8 cellular contexts compared by ENCODE assay signal in the genomic region with DNA sequence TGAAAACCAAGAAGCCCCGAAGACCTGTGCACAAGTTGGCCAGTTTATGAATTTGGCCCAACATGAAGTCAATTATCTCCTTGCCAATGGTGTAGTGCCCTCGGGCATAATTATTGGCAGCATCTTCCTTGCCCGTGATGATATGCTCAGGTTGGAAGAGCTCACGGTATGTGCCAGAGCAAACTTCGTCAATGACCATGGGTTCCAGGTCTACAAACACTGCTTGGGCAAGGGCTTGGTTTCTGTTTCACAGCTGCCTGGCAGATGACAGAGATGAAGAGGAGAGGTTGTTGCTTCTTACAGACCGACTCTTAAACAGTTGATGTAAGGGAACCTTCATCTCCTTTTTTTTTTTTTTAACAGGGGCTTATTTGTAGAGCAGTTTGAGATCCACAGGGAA.
"Had no signal": no experiment of that assay in that cellular context is flagged by ENCODE, and none has a peak within 500 bp of the region (broad histone marks: within the 10 kb centered on the region; RNA-seq: fewer than 3 reads in every experiment).

No MANE protein-coding gene starts in this region.

- DNase-seq: GM23248, GOT3, H7, HFFc6, KBM-7 had no signal

- H3K4me1 ChIP-seq: HAP-1 had no signal

- ATAC-seq: HCT116 had no signal

- H3K4me3 ChIP-seq: GM23248, HAP-1 had no signal

- FAIRE-seq: HTR-8/SVneo had no signal

- H3K9me3 ChIP-seq: HAP-1 had no signal

- H3K27ac ChIP-seq: GM23248 had no signal
